In the genomic region with DNA sequence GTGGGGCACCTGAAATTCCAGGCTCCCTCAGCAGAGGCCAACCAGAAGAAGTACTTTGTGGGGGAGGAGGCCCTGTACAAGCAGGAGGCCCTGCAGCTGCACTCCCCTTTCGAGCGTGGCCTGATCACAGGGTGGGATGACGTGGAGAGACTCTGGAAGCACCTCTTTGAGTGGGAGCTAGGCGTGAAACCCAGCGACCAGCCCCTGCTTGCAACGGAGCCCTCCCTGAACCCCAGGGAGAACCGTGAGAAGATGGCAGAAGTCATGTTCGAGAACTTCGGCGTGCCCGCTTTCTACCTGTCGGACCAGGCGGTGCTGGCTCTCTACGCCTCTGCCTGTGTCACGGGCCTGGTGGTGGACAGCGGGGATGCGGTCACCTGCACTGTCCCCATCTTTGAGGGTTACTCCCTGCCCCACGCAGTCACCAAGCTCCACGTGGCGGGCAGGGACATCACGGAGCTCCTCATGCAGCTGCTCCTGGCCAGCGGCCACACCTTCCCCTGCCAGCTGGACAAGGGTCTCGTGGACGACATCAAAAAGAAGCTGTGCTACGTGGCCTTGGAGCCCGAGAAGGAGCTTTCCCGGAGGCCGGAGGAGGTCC, we compare ENCODE assay signal across 1 cellular context.
TF ChIP-seq lines count a peak whose summit lies in the region.

No MANE protein-coding gene starts in this region.

TF ChIP-seq in H1, 55 proteins besides CTCF, POLR2A, EP300 and RAD21 (continued from another document):
- TF ChIP-seq MAFK (IDR thresholded peaks at IDR 0.05; ENCODE audit: low read depth, low read length) = no peak
- TF ChIP-seq ASH2L (IDR thresholded peaks at IDR 0.05; ENCODE audit: low read length) = no peak
- no peak for TF ChIP-seq CHD2 (IDR thresholded peaks at IDR 0.05; ENCODE audit: low read length)
- TF ChIP-seq SUZ12 (IDR thresholded peaks at IDR 0.05; ENCODE audit: low read length) = no peak
- TF ChIP-seq SIN3A (conservative IDR thresholded peaks at IDR 0.05 in 1 of 2, IDR thresholded peaks at IDR 0.05 in 1 of 2; ENCODE audit: low read depth in 1 of 2, low read length in 2 of 2) = no peak
- TF ChIP-seq PHF8 (conservative IDR thresholded peaks at IDR 0.05; ENCODE audit: low read depth, low read length) = no peak
